In the genomic region with DNA sequence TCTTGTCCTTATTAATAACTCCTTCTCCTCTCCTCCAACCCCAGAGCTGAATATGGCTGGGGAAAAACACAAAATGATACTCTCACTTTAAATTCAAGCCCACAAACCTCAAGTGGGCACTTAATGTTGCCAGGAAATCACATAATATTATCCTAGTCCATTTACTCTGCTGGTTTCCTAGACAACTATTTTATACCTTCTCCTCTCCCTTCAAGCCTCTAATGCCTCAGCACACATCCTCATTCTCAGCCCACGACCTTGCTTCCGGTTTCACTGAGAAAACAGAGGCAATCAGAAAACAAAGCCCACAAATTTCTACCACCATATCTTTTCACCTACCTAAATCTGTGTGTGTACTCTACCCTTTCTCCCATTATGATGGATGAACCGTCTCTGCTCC, we compare ENCODE assay signal across 11 cellular contexts. TPM values are rescaled to one million over a fixed set of nuclear protein-coding genes. Genes with fewer than 3 reads are reported as not detected.
DNase-seq lines count a peak whose midpoint lies in the region; ATAC-seq lines count a peak whose summit lies in the region.
"Had no signal": no experiment of that assay in that cellular context is flagged by ENCODE, and none has a peak within 500 bp of the region (broad histone marks: within the 10 kb centered on the region; RNA-seq: fewer than 3 reads in every experiment).

No MANE protein-coding gene starts in this region.

- ATAC-seq in HG03342 (IDR thresholded peaks at IDR 0.05; ENCODE audit: unreplicated experiment) = peak; percentile 90
- ATAC-seq in naive thymus-derived CD4-positive, alpha-beta T cell = no peak
- ATAC-seq in left cardiac atrium = no peak
- ATAC-seq: A549 had no signal

- H3K36me3 ChIP-seq in naive thymus-derived CD4-positive, alpha-beta T cell (ENCODE audit: control insufficient read depth in 2 of 3, insufficient read depth in 3 of 3, low read length in 3 of 3) = no peaks in the 10 kb centered on the region

- H3K9me3 Mint-ChIP-seq in naive thymus-derived CD4-positive, alpha-beta T cell = peaks cover 0 to 1% (median 0%) of the 10 kb centered on the region in 11 donors

- no peaks in the 10 kb centered on the region for H3K9me3 ChIP-seq in naive thymus-derived CD4-positive, alpha-beta T cell (ENCODE audit: control insufficient read depth in 2 of 3, low read length in 3 of 3)
- H3K9me3 ChIP-seq: A549 had no signal

- CTCF ChIA-PET in naive thymus-derived CD4-positive, alpha-beta T cell (lab: Charles Lee) = no interaction called here

- peak overlapping the region in 8 of 9 donors; percentile 5 to 77 (median 42) for H3K27ac Mint-ChIP-seq in naive thymus-derived CD4-positive, alpha-beta T cell

- intact Hi-C loops in naive thymus-derived CD4-positive, alpha-beta T cell (cut with micrococcal nuclease) = loop anchor here in 1 of 2 donors (10.0 kb wide), 1 partner anchor 1074 kb away; no protein-coding TSS in a partner anchor
- intact Hi-C loops in left cardiac atrium (cut with DNase I) = loop anchor here in 1 of 2 donors (5.0 kb wide), 1 partner anchor 292 kb away; a partner anchor contains a TSS

- peaks cover 0 to 10% of the 10 kb centered on the region in 2 donors for H3K4me1 ChIP-seq in naive thymus-derived CD4-positive, alpha-beta T cell (ENCODE audit: control insufficient read depth in 2 of 2, insufficient read depth in 2 of 2, low read length in 2 of 2)
- H3K4me1 ChIP-seq: A549 had no signal

- peaks cover 9 to 23% (median 17%) of the 10 kb centered on the region in 7 donors for H3K4me1 Mint-ChIP-seq in naive thymus-derived CD4-positive, alpha-beta T cell

- peak overlapping the region in 3 of 10 donors; percentile 26 to 42 (median 32) for H3K4me3 Mint-ChIP-seq in naive thymus-derived CD4-positive, alpha-beta T cell

- H3K27ac ChIP-seq in naive thymus-derived CD4-positive, alpha-beta T cell (ENCODE audit: low read depth, low read length) = no peak overlapping the region
- H3K27ac ChIP-seq: A549 had no signal

- peaks cover 0 to 7% (median 0%) of the 10 kb centered on the region in 5 donors for H3K27me3 Mint-ChIP-seq in naive thymus-derived CD4-positive, alpha-beta T cell

- H3K27me3 ChIP-seq in naive thymus-derived CD4-positive, alpha-beta T cell (ENCODE audit: control insufficient read depth in 2 of 2, insufficient read depth in 2 of 2, low read length in 2 of 2) = no peaks in the 10 kb centered on the region

- no peaks in the 10 kb centered on the region for H3K36me3 Mint-ChIP-seq in naive thymus-derived CD4-positive, alpha-beta T cell

- no peak overlapping the region for H3K4me3 ChIP-seq in naive thymus-derived CD4-positive, alpha-beta T cell (ENCODE audit: low read length)
- H3K4me3 ChIP-seq: A549 had no signal

- DNase-seq in SKM-1 treated with dmso at 0.1 percent for 144 hours (lab: John Stamatoyannopoulos, UW; ENCODE audit: unreplicated experiment) (peak; percentile 0), SKM-1 (lab: John Stamatoyannopoulos, UW; ENCODE audit: unreplicated experiment) (no peak), NCI-H69 (lab: John Stamatoyannopoulos, UW) (peak; percentile 29), left cardiac atrium (no peak), NCI-H226 (no peak), cerebellar cortex (ENCODE audit: low spot score) (no peak)
- peak in 3 of 9 donors; percentile 14 to 25 (median 20) for DNase-seq in naive thymus-derived CD4-positive, alpha-beta T cell
- DNase-seq: anterior cingulate cortex, midbrain had no signal

- POLR2A ChIA-PET in naive thymus-derived CD4-positive, alpha-beta T cell (lab: Charles Lee) = no interaction called here

RNA-seq across cellular contexts. Expression of a gene that starts 12.1 kb away (rescaled TPM):
- total RNA-seq in naive thymus-derived CD4-positive, alpha-beta T cell = 1 to 10 TPM; 2.8 to 3.9 (median 3.8) TPM
- 1 to 10 TPM in 1 of 2 donors, under 1 TPM in 1; 0.50 to 1.3 TPM for polyA plus RNA-seq in naive thymus-derived CD4-positive, alpha-beta T cell
- total RNA-seq in left cardiac atrium = 1 to 10 TPM; 1.9 to 3.6 TPM

RNA-seq across cellular contexts. Expression of a gene that starts 31.1 kb away (rescaled TPM):
- 1 to 10 TPM; 1.8 to 9.4 (median 3.8) TPM for total RNA-seq in naive thymus-derived CD4-positive, alpha-beta T cell
- 1 to 10 TPM in 1 of 2 donors, under 1 TPM in 1; 0.97 to 1.2 TPM for polyA plus RNA-seq in naive thymus-derived CD4-positive, alpha-beta T cell
- 1 to 10 TPM; 1.6 to 2.7 TPM for total RNA-seq in left cardiac atrium

Comparison
In these comparisons a context has a peak if more than half of its experiments do, and no peak if none do; other contexts are left out.
1. DNase-seq: peak in SKM-1 treated with dmso at 0.1 percent for 144 hours (single experiment) and NCI-H69 (single experiment); none in SKM-1 (single experiment), left cardiac atrium (single experiment), NCI-H226 (single experiment) and cerebellar cortex (single experiment).